Comparison of ENCODE assay signal across 8 cellular contexts in genomic region chr19:4327252-4327876, GRCh38. TPM values are rescaled to one million over a fixed set of nuclear protein-coding genes. Genes with fewer than 3 reads are reported as not detected.
DNase-seq lines count a peak whose midpoint lies in the region; ATAC-seq, FAIRE-seq and TF ChIP-seq lines count a peak whose summit lies in the region.

No MANE protein-coding gene starts in this region.

- TF ChIP-seq POLR2A in GM12892 (IDR thresholded peaks at IDR 0.05; ENCODE audit: low read depth, low read length): no peak

- intact Hi-C loops in posterior vena cava (cut with DNase I): no loop called here

- H3K4me1 Mint-ChIP-seq in activated T-helper 17 cell treated with anti-CD3 and anti-CD28 coated beads, Interleukin-2, amount 50 U/mL, for 72 hours: peaks cover 4% of the 10 kb centered on the region
- peaks cover 3% of the 10 kb centered on the region for H3K4me1 Mint-ChIP-seq in glutamatergic neuron (ENCODE audit: low read depth, unreplicated experiment)

- FAIRE-seq in GM12892 (lab: Jason Lieb, UNC) (peak; percentile 65), urothelium cell line (lab: Jason Lieb, UNC) (no peak)

- no peaks in the 10 kb centered on the region for H3K27me3 Mint-ChIP-seq in activated T-helper 17 cell treated with anti-CD3 and anti-CD28 coated beads, Interleukin-2, amount 50 U/mL, for 72 hours
- H3K27me3 Mint-ChIP-seq in glutamatergic neuron (ENCODE audit: unreplicated experiment): peaks cover 22% of the 10 kb centered on the region

- H3K27ac Mint-ChIP-seq in activated T-helper 17 cell treated with anti-CD3 and anti-CD28 coated beads, Interleukin-2, amount 50 U/mL, for 72 hours: peak overlapping the region; percentile 78
- H3K27ac Mint-ChIP-seq in glutamatergic neuron (ENCODE audit: unreplicated experiment): peak overlapping the region; percentile 62

- no peak for TF ChIP-seq CTCF in glutamatergic neuron (IDR thresholded peaks at IDR 0.05; ENCODE audit: partially characterized antibody, unreplicated experiment)

- no peaks in the 10 kb centered on the region for H3K9me3 Mint-ChIP-seq in activated T-helper 17 cell treated with anti-CD3 and anti-CD28 coated beads, Interleukin-2, amount 50 U/mL, for 72 hours
- peaks cover 9% of the 10 kb centered on the region for H3K9me3 Mint-ChIP-seq in glutamatergic neuron (ENCODE audit: unreplicated experiment)

- H3K36me3 Mint-ChIP-seq in activated T-helper 17 cell treated with anti-CD3 and anti-CD28 coated beads, Interleukin-2, amount 50 U/mL, for 72 hours (ENCODE audit: low read depth): peaks cover 6% of the 10 kb centered on the region
- no peaks in the 10 kb centered on the region for H3K36me3 Mint-ChIP-seq in glutamatergic neuron (ENCODE audit: unreplicated experiment)

- no peak for DNase-seq in GM12892 (ENCODE audit: insufficient read length)
- DNase-seq in NOMO-1 treated with dmso at 0.1 percent for 144 hours (lab: John Stamatoyannopoulos, UW; ENCODE audit: unreplicated experiment): peak; percentile 74
- peak; percentile 88 for DNase-seq in glutamatergic neuron
- peak; percentile 94 for DNase-seq in posterior vena cava (ENCODE audit: low spot score)
- DNase-seq in urothelium cell line (ENCODE audit: low spot score): peak; percentile 52
- DNase-seq in NCI-H2029 treated with DMSO at 0.1 percent for 48 hours (lab: John Stamatoyannopoulos, UW): no peak

- H3K4me3 Mint-ChIP-seq in activated T-helper 17 cell treated with anti-CD3 and anti-CD28 coated beads, Interleukin-2, amount 50 U/mL, for 72 hours: peak overlapping the region; percentile 88
- peak overlapping the region; percentile 81 for H3K4me3 Mint-ChIP-seq in glutamatergic neuron (ENCODE audit: unreplicated experiment)

- ATAC-seq in activated T-helper 17 cell treated with anti-CD3 and anti-CD28 coated beads, Interleukin-2, amount 50 U/mL, for 72 hours (replicated peaks): peak; percentile 54
- ATAC-seq in HG02610 (IDR thresholded peaks at IDR 0.05; ENCODE audit: unreplicated experiment): no peak

RNA-seq across cellular contexts. Expression of gene STAP2, which starts 11.3 kb away (rescaled TPM):
- 9.8 TPM for polyA plus RNA-seq in GM12892 (2012; ENCODE audit: missing spikeins)
- 10 to 100 TPM; 13.3 to 17.4 TPM for total RNA-seq in activated T-helper 17 cell treated with anti-CD3 and anti-CD28 coated beads, Interleukin-2, amount 50 U/mL, for 72 hours
- 18.1 TPM for total RNA-seq in glutamatergic neuron (ENCODE audit: unreplicated experiment)
- total RNA-seq in posterior vena cava: 1 to 10 TPM; 2.1 to 2.7 TPM

RNA-seq across cellular contexts. Expression of gene MPND, which starts 16.0 kb away (rescaled TPM):
- polyA plus RNA-seq in GM12892 (2012; ENCODE audit: missing spikeins): 14.4 TPM
- total RNA-seq in activated T-helper 17 cell treated with anti-CD3 and anti-CD28 coated beads, Interleukin-2, amount 50 U/mL, for 72 hours: 10 to 100 TPM; 15.5 to 19.7 TPM
- 56.7 TPM for total RNA-seq in glutamatergic neuron (ENCODE audit: unreplicated experiment)
- total RNA-seq in posterior vena cava: 10 to 100 TPM; 11.2 to 12.1 TPM

RNA-seq across cellular contexts. Expression of gene FSD1, which starts 23.0 kb away (rescaled TPM):
- polyA plus RNA-seq in GM12892 (2012; ENCODE audit: missing spikeins): 1.2 TPM
- total RNA-seq in activated T-helper 17 cell treated with anti-CD3 and anti-CD28 coated beads, Interleukin-2, amount 50 U/mL, for 72 hours: 10 to 100 TPM in 1 of 2 donors, 1 to 10 TPM in 1; 8.3 to 13.1 TPM
- 156 TPM for total RNA-seq in glutamatergic neuron (ENCODE audit: unreplicated experiment)
- total RNA-seq in posterior vena cava: not detected

RNA-seq across cellular contexts. Expression of gene TMIGD2, which starts 25.2 kb away (rescaled TPM):
- polyA plus RNA-seq in GM12892 (2012; ENCODE audit: missing spikeins): not detected
- total RNA-seq in activated T-helper 17 cell treated with anti-CD3 and anti-CD28 coated beads, Interleukin-2, amount 50 U/mL, for 72 hours: 1 to 10 TPM; 2.5 to 4.1 TPM
- total RNA-seq in glutamatergic neuron (ENCODE audit: unreplicated experiment) (not detected), posterior vena cava (under 1 TPM in 1 of 2 donors, not detected in 1; 0.38 TPM)

RNA-seq across cellular contexts. Expression of gene SHD, which starts 48.3 kb away (rescaled TPM):
- not detected for polyA plus RNA-seq in GM12892 (2012; ENCODE audit: missing spikeins)
- total RNA-seq in activated T-helper 17 cell treated with anti-CD3 and anti-CD28 coated beads, Interleukin-2, amount 50 U/mL, for 72 hours: not detected
- total RNA-seq in glutamatergic neuron (ENCODE audit: unreplicated experiment): 254 TPM
- total RNA-seq in posterior vena cava: not detected

Comparison
In these comparisons a context has a peak if more than half of its experiments do, and no peak if none do; other contexts are left out.
1. DNase-seq: peak in NOMO-1 treated with dmso at 0.1 percent for 144 hours (single experiment), glutamatergic neuron (single experiment), posterior vena cava (single experiment) and urothelium cell line (single experiment); none in GM12892 (single experiment) and NCI-H2029 treated with DMSO at 0.1 percent for 48 hours (single experiment).
2. RNA of gene FSD1, which starts 23.0 kb away (total RNA-seq): 156 TPM in glutamatergic neuron (single experiment); 8.3 to 13.1 TPM in activated T-helper 17 cell treated with anti-CD3 and anti-CD28 coated beads, Interleukin-2, amount 50 U/mL, for 72 hours and not detected in posterior vena cava; every median in the first group is over 10 times any median in the second.